1 cellular context compared by ENCODE assay signal in the genomic region with DNA sequence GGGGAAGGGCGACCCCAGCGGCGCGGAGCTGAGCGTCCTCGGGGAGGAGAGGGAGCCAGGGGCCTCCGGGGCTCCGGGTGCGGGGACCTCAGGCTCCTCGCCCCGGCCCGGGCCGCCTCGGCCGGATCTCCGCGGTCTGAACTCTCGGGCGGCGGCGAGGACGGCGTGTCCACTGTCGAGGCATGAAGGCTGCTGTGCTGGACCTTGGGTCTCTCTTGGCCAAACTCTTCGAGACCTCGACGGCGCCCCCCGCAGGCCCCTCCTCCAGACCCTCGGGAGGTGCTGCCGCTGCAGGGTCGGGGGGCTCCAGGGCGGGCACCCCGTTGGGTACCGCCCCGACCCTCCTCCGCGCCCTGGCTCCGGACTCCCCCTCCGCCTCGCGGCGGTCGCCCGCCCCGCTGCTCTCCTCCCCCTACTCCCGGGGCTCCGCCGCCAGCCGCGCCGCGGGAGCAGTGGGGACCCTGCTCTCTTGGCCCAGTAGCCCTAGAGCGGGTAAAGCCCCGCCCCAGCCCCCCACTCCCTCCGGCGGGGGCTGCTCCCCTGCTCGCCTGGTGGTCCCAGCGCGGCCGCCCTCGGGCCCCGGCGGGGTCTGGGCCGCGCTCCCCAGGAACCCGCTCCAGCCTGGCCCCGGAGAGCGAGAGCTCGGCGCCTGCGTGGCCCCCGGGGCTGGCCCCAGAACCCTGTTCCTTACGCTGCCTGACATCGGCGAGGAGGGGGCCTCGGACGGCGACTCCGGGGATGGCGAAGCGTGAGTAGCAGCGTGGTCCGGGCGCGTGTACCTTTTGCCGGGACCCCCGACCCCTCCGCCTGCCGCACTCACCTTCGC.
TF ChIP-seq lines count a peak whose summit lies in the region.

No MANE protein-coding gene starts in this region.

TF ChIP-seq in H1, 55 proteins besides CTCF, POLR2A, EP300 and RAD21:
- TF ChIP-seq RXRA (IDR thresholded peaks at IDR 0.05; ENCODE audit: insufficient read depth, low read depth, low read length) (no peak), TBP (IDR thresholded peaks at IDR 0.05; ENCODE audit: low read depth, low read length) (no peak), SP2 (IDR thresholded peaks at IDR 0.05; ENCODE audit: low read length) (no peak), SP4 (IDR thresholded peaks at IDR 0.05; ENCODE audit: low read length) (no peak), SIN3A (conservative IDR thresholded peaks at IDR 0.05 in 1 of 2, IDR thresholded peaks at IDR 0.05 in 1 of 2; ENCODE audit: low read depth in 1 of 2, low read length in 2 of 2) (no peak), JUND (IDR thresholded peaks at IDR 0.05; ENCODE audit: low read length) (no peak), SP1 (IDR thresholded peaks at IDR 0.05; ENCODE audit: low read depth, low read length) (no peak), TEAD4 (IDR thresholded peaks at IDR 0.05; ENCODE audit: low read depth, low read length) (no peak), BACH1 (IDR thresholded peaks at IDR 0.05; ENCODE audit: low read length) (no peak), CHD1 (IDR thresholded peaks at IDR 0.05; ENCODE audit: low read depth, low read length) (no peak), YY1 (IDR thresholded peaks at IDR 0.05; ENCODE audit: low read depth, low read length) (no peak), CBX8 (IDR thresholded peaks at IDR 0.05; ENCODE audit: borderline replicate concordance, low read depth, low read length) (no peak), RNF2 (IDR thresholded peaks at IDR 0.05; ENCODE audit: borderline replicate concordance, low read depth, low read length, missing control alignments, poor library complexity, severe bottlenecking) (no peak), GABPA (IDR thresholded peaks at IDR 0.05; ENCODE audit: borderline replicate concordance, insufficient read depth, low read length) (no peak), SUZ12 (IDR thresholded peaks at IDR 0.05; ENCODE audit: low read length) (peak; percentile 15), ASH2L (IDR thresholded peaks at IDR 0.05; ENCODE audit: low read length) (peak; percentile 79), EZH2 (IDR thresholded peaks at IDR 0.05; ENCODE audit: low read depth, low read length, severe bottlenecking) (peak; percentile 48), KDM4A (IDR thresholded peaks at IDR 0.05; ENCODE audit: low read depth, low read length, severe bottlenecking) (peak; percentile 83), RFX5 (IDR thresholded peaks at IDR 0.05; ENCODE audit: borderline replicate concordance, low read depth, low read length) (no peak), ZNF274 (IDR thresholded peaks at IDR 0.05; ENCODE audit: borderline replicate concordance, extremely low read depth, low read length) (no peak), HDAC6 (IDR thresholded peaks at IDR 0.05; ENCODE audit: low read depth, low read length) (no peak), KDM1A (IDR thresholded peaks at IDR 0.05; ENCODE audit: borderline replicate concordance, low read length) (no peak), EGR1 (IDR thresholded peaks at IDR 0.05; ENCODE audit: borderline replicate concordance, low read depth, low read length) (no peak), SIRT6 (IDR thresholded peaks at IDR 0.05; ENCODE audit: low read length) (no peak), NRF1 (IDR thresholded peaks at IDR 0.05; ENCODE audit: low read depth, low read length) (no peak), HDAC2 (IDR thresholded peaks at IDR 0.05; ENCODE audit: borderline replicate concordance in 1 of 2, low read depth in 2 of 2, low read length in 2 of 2) (no peak), CTBP2 (IDR thresholded peaks at IDR 0.05; ENCODE audit: borderline replicate concordance, insufficient read depth, insufficient read length, low read length) (no peak), NANOG (IDR thresholded peaks at IDR 0.05; ENCODE audit: insufficient read depth, low read depth, low read length, poor library complexity, severe bottlenecking) (no peak), JUN (IDR thresholded peaks at IDR 0.05; ENCODE audit: low read depth, low read length) (no peak), POU5F1 (IDR thresholded peaks at IDR 0.05; ENCODE audit: low read depth, low read length) (no peak), BRCA1 (IDR thresholded peaks at IDR 0.05; ENCODE audit: low read depth, low read length) (no peak), CHD2 (IDR thresholded peaks at IDR 0.05; ENCODE audit: low read length) (no peak), KDM5A (IDR thresholded peaks at IDR 0.05; ENCODE audit: low read length) (no peak), CREB1 (IDR thresholded peaks at IDR 0.05) (no peak), MAFK (IDR thresholded peaks at IDR 0.05; ENCODE audit: low read depth, low read length) (no peak), SAP30 (IDR thresholded peaks at IDR 0.05; ENCODE audit: insufficient read depth, insufficient replicate concordance, low read length) (no peak), BCL11A (IDR thresholded peaks at IDR 0.05; ENCODE audit: low read depth in 2 of 2, low read length in 2 of 2) (no peak), CBX5 (IDR thresholded peaks at IDR 0.05; ENCODE audit: low read depth, low read length) (no peak), SRF (IDR thresholded peaks at IDR 0.05; ENCODE audit: low read depth, low read length) (no peak), FOSL1 (IDR thresholded peaks at IDR 0.05; ENCODE audit: insufficient read depth, low read depth, low read length) (no peak), RBBP5 (IDR thresholded peaks at IDR 0.05; ENCODE audit: borderline replicate concordance, low read depth, low read length) (peak; percentile 14; the same call in 1 of the 2 replicates), GTF2F1 (IDR thresholded peaks at IDR 0.05; ENCODE audit: borderline replicate concordance, low read depth, low read length) (no peak), PHF8 (conservative IDR thresholded peaks at IDR 0.05; ENCODE audit: low read depth, low read length) (peak; percentile 53), POLR2AphosphoS5 (IDR thresholded peaks at IDR 0.05; ENCODE audit: low read depth, low read length) (no peak), TAF1 (IDR thresholded peaks at IDR 0.05; ENCODE audit: low read depth, low read length) (no peak), TCF12 (IDR thresholded peaks at IDR 0.05; ENCODE audit: low read depth, low read length) (no peak)
- TF ChIP-seq, protein P1, sequence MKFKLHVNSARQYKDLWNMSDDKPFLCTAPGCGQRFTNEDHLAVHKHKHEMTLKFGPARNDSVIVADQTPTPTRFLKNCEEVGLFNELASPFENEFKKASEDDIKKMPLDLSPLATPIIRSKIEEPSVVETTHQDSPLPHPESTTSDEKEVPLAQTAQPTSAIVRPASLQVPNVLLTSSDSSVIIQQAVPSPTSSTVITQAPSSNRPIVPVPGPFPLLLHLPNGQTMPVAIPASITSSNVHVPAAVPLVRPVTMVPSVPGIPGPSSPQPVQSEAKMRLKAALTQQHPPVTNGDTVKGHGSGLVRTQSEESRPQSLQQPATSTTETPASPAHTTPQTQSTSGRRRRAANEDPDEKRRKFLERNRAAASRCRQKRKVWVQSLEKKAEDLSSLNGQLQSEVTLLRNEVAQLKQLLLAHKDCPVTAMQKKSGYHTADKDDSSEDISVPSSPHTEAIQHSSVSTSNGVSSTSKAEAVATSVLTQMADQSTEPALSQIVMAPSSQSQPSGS (IDR thresholded peaks at IDR 0.05; ENCODE audit: low read length): no peak
- TF ChIP-seq, protein P2, sequence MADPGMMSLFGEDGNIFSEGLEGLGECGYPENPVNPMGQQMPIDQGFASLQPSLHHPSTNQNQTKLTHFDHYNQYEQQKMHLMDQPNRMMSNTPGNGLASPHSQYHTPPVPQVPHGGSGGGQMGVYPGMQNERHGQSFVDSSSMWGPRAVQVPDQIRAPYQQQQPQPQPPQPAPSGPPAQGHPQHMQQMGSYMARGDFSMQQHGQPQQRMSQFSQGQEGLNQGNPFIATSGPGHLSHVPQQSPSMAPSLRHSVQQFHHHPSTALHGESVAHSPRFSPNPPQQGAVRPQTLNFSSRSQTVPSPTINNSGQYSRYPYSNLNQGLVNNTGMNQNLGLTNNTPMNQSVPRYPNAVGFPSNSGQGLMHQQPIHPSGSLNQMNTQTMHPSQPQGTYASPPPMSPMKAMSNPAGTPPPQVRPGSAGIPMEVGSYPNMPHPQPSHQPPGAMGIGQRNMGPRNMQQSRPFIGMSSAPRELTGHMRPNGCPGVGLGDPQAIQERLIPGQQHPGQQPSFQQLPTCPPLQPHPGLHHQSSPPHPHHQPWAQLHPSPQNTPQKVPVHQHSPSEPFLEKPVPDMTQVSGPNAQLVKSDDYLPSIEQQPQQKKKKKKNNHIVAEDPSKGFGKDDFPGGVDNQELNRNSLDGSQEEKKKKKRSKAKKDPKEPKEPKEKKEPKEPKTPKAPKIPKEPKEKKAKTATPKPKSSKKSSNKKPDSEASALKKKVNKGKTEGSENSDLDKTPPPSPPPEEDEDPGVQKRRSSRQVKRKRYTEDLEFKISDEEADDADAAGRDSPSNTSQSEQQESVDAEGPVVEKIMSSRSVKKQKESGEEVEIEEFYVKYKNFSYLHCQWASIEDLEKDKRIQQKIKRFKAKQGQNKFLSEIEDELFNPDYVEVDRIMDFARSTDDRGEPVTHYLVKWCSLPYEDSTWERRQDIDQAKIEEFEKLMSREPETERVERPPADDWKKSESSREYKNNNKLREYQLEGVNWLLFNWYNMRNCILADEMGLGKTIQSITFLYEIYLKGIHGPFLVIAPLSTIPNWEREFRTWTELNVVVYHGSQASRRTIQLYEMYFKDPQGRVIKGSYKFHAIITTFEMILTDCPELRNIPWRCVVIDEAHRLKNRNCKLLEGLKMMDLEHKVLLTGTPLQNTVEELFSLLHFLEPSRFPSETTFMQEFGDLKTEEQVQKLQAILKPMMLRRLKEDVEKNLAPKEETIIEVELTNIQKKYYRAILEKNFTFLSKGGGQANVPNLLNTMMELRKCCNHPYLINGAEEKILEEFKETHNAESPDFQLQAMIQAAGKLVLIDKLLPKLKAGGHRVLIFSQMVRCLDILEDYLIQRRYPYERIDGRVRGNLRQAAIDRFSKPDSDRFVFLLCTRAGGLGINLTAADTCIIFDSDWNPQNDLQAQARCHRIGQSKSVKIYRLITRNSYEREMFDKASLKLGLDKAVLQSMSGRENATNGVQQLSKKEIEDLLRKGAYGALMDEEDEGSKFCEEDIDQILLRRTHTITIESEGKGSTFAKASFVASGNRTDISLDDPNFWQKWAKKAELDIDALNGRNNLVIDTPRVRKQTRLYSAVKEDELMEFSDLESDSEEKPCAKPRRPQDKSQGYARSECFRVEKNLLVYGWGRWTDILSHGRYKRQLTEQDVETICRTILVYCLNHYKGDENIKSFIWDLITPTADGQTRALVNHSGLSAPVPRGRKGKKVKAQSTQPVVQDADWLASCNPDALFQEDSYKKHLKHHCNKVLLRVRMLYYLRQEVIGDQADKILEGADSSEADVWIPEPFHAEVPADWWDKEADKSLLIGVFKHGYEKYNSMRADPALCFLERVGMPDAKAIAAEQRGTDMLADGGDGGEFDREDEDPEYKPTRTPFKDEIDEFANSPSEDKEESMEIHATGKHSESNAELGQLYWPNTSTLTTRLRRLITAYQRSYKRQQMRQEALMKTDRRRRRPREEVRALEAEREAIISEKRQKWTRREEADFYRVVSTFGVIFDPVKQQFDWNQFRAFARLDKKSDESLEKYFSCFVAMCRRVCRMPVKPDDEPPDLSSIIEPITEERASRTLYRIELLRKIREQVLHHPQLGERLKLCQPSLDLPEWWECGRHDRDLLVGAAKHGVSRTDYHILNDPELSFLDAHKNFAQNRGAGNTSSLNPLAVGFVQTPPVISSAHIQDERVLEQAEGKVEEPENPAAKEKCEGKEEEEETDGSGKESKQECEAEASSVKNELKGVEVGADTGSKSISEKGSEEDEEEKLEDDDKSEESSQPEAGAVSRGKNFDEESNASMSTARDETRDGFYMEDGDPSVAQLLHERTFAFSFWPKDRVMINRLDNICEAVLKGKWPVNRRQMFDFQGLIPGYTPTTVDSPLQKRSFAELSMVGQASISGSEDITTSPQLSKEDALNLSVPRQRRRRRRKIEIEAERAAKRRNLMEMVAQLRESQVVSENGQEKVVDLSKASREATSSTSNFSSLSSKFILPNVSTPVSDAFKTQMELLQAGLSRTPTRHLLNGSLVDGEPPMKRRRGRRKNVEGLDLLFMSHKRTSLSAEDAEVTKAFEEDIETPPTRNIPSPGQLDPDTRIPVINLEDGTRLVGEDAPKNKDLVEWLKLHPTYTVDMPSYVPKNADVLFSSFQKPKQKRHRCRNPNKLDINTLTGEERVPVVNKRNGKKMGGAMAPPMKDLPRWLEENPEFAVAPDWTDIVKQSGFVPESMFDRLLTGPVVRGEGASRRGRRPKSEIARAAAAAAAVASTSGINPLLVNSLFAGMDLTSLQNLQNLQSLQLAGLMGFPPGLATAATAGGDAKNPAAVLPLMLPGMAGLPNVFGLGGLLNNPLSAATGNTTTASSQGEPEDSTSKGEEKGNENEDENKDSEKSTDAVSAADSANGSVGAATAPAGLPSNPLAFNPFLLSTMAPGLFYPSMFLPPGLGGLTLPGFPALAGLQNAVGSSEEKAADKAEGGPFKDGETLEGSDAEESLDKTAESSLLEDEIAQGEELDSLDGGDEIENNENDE (IDR thresholded peaks at IDR 0.05; ENCODE audit: insufficient replicate concordance, low read length): no peak
- TF ChIP-seq, protein P3, sequence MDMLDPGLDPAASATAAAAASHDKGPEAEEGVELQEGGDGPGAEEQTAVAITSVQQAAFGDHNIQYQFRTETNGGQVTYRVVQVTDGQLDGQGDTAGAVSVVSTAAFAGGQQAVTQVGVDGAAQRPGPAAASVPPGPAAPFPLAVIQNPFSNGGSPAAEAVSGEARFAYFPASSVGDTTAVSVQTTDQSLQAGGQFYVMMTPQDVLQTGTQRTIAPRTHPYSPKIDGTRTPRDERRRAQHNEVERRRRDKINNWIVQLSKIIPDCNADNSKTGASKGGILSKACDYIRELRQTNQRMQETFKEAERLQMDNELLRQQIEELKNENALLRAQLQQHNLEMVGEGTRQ (IDR thresholded peaks at IDR 0.05; ENCODE audit: low read length): no peak
- TF ChIP-seq, protein P4, sequence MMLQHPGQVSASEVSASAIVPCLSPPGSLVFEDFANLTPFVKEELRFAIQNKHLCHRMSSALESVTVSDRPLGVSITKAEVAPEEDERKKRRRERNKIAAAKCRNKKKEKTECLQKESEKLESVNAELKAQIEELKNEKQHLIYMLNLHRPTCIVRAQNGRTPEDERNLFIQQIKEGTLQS (IDR thresholded peaks at IDR 0.05; ENCODE audit: insufficient read depth, low read depth, low read length): no peak
- TF ChIP-seq, protein P5, sequence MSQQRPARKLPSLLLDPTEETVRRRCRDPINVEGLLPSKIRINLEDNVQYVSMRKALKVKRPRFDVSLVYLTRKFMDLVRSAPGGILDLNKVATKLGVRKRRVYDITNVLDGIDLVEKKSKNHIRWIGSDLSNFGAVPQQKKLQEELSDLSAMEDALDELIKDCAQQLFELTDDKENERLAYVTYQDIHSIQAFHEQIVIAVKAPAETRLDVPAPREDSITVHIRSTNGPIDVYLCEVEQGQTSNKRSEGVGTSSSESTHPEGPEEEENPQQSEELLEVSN (IDR thresholded peaks at IDR 0.05): peak; percentile 71
- TF ChIP-seq, protein P6, sequence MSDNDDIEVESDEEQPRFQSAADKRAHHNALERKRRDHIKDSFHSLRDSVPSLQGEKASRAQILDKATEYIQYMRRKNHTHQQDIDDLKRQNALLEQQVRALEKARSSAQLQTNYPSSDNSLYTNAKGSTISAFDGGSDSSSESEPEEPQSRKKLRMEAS (IDR thresholded peaks at IDR 0.05): peak; percentile 79
